In the genomic region with DNA sequence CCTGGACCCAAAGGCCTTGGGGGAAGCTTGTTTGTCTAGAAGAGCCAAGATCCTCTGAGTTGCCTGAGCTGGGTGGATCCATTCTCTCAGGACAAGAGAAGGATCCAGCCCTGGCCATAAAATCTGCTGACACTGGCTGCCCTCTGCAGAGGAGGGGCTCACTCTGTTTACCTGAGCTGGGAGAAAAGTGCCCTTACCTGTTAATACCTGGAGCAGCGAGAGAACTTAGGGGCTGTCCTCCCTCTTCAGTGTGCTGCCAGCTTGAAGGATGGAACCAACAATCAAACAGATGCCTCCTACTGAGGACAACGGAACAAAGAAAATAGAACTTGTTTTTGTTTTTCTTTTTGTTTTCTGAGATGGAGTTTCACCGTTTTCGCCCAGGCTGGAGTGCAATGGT, we compare ENCODE assay signal across 21 cellular contexts. TPM values are rescaled to one million over a fixed set of nuclear protein-coding genes. Genes with fewer than 3 reads are reported as not detected.
DNase-seq lines count a peak whose midpoint lies in the region; ATAC-seq and TF ChIP-seq lines count a peak whose summit lies in the region.
"Had no signal": no experiment of that assay in that cellular context is flagged by ENCODE, and none has a peak within 500 bp of the region (broad histone marks: within the 10 kb centered on the region; RNA-seq: fewer than 3 reads in every experiment).

No MANE protein-coding gene starts in this region.

- no peaks in the 10 kb centered on the region for H3K27me3 ChIP-seq in parathyroid adenoma (ENCODE audit: control insufficient read depth, insufficient read depth, low read length)
- H3K27me3 ChIP-seq in aorta (ENCODE audit: control insufficient read depth in 1 of 2, insufficient read depth in 2 of 2, low read length in 1 of 2), result no peaks in the 10 kb centered on the region
- peaks cover 10% of the 10 kb centered on the region for H3K27me3 ChIP-seq in CD8-positive, alpha-beta T cell (ENCODE audit: insufficient read depth, low read length)

- no peak overlapping the region for H3K4me3 ChIP-seq in coronary artery
- no peak overlapping the region for H3K4me3 ChIP-seq in parathyroid adenoma (ENCODE audit: low read depth, low read length)
- no peak overlapping the region for H3K4me3 ChIP-seq in aorta (ENCODE audit: low read length in 2 of 2)
- H3K4me3 ChIP-seq in CD8-positive, alpha-beta T cell (ENCODE audit: low read depth, low read length), result no peak overlapping the region
- H3K4me3 ChIP-seq: K562, SK-N-MC had no signal

- peaks cover 40% of the 10 kb centered on the region for H3K27me3 Mint-ChIP-seq in CD8-positive, alpha-beta T cell (ENCODE audit: low read depth)

- H3K4me1 Mint-ChIP-seq in CD8-positive, alpha-beta T cell (ENCODE audit: low read depth), result no peaks in the 10 kb centered on the region

- H3K4me1 ChIP-seq in parathyroid adenoma (peaks cover 7% of the 10 kb centered on the region), aorta (ENCODE audit: control insufficient read depth in 1 of 2, insufficient read depth in 2 of 2, low read length in 2 of 2) (peaks cover 0 to 3% of the 10 kb centered on the region in 2 donors)
- H3K4me1 ChIP-seq in CD8-positive, alpha-beta T cell (ENCODE audit: insufficient read depth, low read length), result no peaks in the 10 kb centered on the region

- DNase-seq in cardiac septum (ENCODE audit: low spot score), result peak; percentile 27
- DNase-seq in Right ventricle myocardium inferior (ENCODE audit: missing footprints), result no peak
- no peak for DNase-seq in coronary artery (ENCODE audit: low spot score)
- DNase-seq in aorta, result no peak
- no peak for DNase-seq in CD8-positive, alpha-beta T cell
- DNase-seq in KG1 (lab: John Stamatoyannopoulos, UW), result no peak
- DNase-seq: C1 segment of cervical spinal cord, GDM1, NCI-H1105, NCI-H146, NCI-H2029, NCI-H2171, NCI-H345, NCI-H526, SHP77 treated with DMSO at 0.1 percent for 48 hours had no signal

- H3K27ac ChIP-seq in coronary artery (peak overlapping the region; percentile 15 to 76), parathyroid adenoma (no peak overlapping the region), aorta (ENCODE audit: low read depth in 1 of 2, low read length in 2 of 2) (peak overlapping the region; percentile 44 to 89)
- H3K27ac ChIP-seq in CD8-positive, alpha-beta T cell (ENCODE audit: low read depth, low read length), result no peak overlapping the region
- H3K27ac ChIP-seq: SK-N-MC had no signal

- H3K4me3 Mint-ChIP-seq in CD8-positive, alpha-beta T cell, result no peak overlapping the region

- TF ChIP-seq CTCF in coronary artery (IDR thresholded peaks at IDR 0.05), result no peak
- no peak for TF ChIP-seq CTCF in parathyroid adenoma (IDR thresholded peaks at IDR 0.05)
- TF ChIP-seq CTCF in CD8-positive, alpha-beta T cell (IDR thresholded peaks at IDR 0.05), result no peak

- ATAC-seq in Right ventricle myocardium inferior (no peak), aorta (ENCODE audit: low FRiP score) (no peak), HG03159 (IDR thresholded peaks at IDR 0.05; ENCODE audit: unreplicated experiment) (no peak)
- ATAC-seq in CD8-positive, alpha-beta T cell, result no peak
- ATAC-seq: K562 had no signal

- no peak overlapping the region for H3K4me2 ChIP-seq in parathyroid adenoma (ENCODE audit: low read length)

- CTCF ChIA-PET in CD8-positive, alpha-beta T cell (lab: Charles Lee), result interaction anchor here (1.1 kb wide), 1 partner anchor 11 kb away, joined by 3 read pairs; no protein-coding TSS in a partner anchor

- WGBS in aorta, 2 donors, result 85 to 87% methylated on average over 4 of the region's 4 CpGs

- H3K9ac ChIP-seq in parathyroid adenoma, result no peak overlapping the region

- H3K79me2 ChIP-seq in parathyroid adenoma, result no peaks in the 10 kb centered on the region

- no peaks in the 10 kb centered on the region for H3K36me3 Mint-ChIP-seq in CD8-positive, alpha-beta T cell

- intact Hi-C loops in cardiac septum (cut with DNase I) (no loop called here), Right ventricle myocardium inferior (cut with DNase I) (no loop called here), aorta (cut with DNase I) (loop anchor here (5.0 kb wide), 2 partner anchors 52 to 102 kb away; no protein-coding TSS in a partner anchor)
- intact Hi-C loops in CD8-positive, alpha-beta T cell (cut with DNase I, micrococcal nuclease), result no loop called here

- H2AFZ ChIP-seq in parathyroid adenoma, result peak overlapping the region; percentile 30

- no peaks in the 10 kb centered on the region for H3K9me3 ChIP-seq in parathyroid adenoma (ENCODE audit: control insufficient read depth, low read length)
- no peaks in the 10 kb centered on the region for H3K9me3 ChIP-seq in aorta (ENCODE audit: control insufficient read depth, low read length)
- H3K9me3 ChIP-seq in CD8-positive, alpha-beta T cell (ENCODE audit: low read length), result no peaks in the 10 kb centered on the region

- POLR2A ChIA-PET in CD8-positive, alpha-beta T cell (lab: Charles Lee), result no interaction called here

- H3K27ac Mint-ChIP-seq in CD8-positive, alpha-beta T cell, result no peak overlapping the region

- H3K36me3 ChIP-seq in parathyroid adenoma (ENCODE audit: control insufficient read depth, insufficient read depth, low read length), result no peaks in the 10 kb centered on the region
- H3K36me3 ChIP-seq in aorta (ENCODE audit: control insufficient read depth in 1 of 2, insufficient read depth in 2 of 2, low read length in 1 of 2), result no peaks in the 10 kb centered on the region
- no peaks in the 10 kb centered on the region for H3K36me3 ChIP-seq in CD8-positive, alpha-beta T cell (ENCODE audit: insufficient read depth, low read length)

- H3K9me3 Mint-ChIP-seq in CD8-positive, alpha-beta T cell, result no peaks in the 10 kb centered on the region

RNA-seq across cellular contexts. Expression of a gene that starts 7.3 kb away (rescaled TPM):
- total RNA-seq in cardiac septum, result 1.2 TPM
- not detected for total RNA-seq in Right ventricle myocardium inferior
- total RNA-seq in aorta, result 10 to 100 TPM in 1 of 2 donors, 1 to 10 TPM in 1; 8.7 to 17.3 TPM
- 100 to 1,000 TPM in 1 of 2 donors, 10 to 100 TPM in 1; 82.6 to 110 TPM for polyA plus RNA-seq in aorta
- not detected for total RNA-seq in CD8-positive, alpha-beta T cell
- total RNA-seq: OCI-LY7 had no signal
- polyA plus RNA-seq: K562 had no signal

RNA-seq across cellular contexts. Expression of a gene that starts 33.9 kb away (rescaled TPM):
- total RNA-seq in cardiac septum (1.2 TPM), Right ventricle myocardium inferior (not detected), aorta (under 1 TPM; 0.12 to 0.71 TPM)
- polyA plus RNA-seq in aorta, result under 1 TPM in 1 of 2 donors, not detected in 1; 0.20 TPM
- total RNA-seq in CD8-positive, alpha-beta T cell, result not detected
- total RNA-seq: H1, K562, OCI-LY7 had no signal
- polyA plus RNA-seq: K562 had no signal

RNA-seq across cellular contexts. Expression of a gene that starts 48.7 kb away (rescaled TPM):
- total RNA-seq in cardiac septum (not detected), Right ventricle myocardium inferior (not detected), aorta (under 1 TPM; 0.39 to 0.45 TPM)
- 1 to 10 TPM; 2.1 to 3.2 TPM for polyA plus RNA-seq in aorta
- under 1 TPM; 0.31 to 0.54 TPM for total RNA-seq in CD8-positive, alpha-beta T cell
- total RNA-seq: H1, K562, OCI-LY7 had no signal
- polyA plus RNA-seq: K562 had no signal

Comparison
In these comparisons a context has a peak if more than half of its experiments do, and no peak if none do; other contexts are left out.
1. H3K27ac ChIP-seq: peak in coronary artery (2 of 2) and aorta (2 of 2); none in parathyroid adenoma (single experiment) and CD8-positive, alpha-beta T cell (single experiment).
2. intact Hi-C loops: an anchor here in aorta (5.0 kb wide); none called in cardiac septum, Right ventricle myocardium inferior and CD8-positive, alpha-beta T cell.